26 cellular contexts compared by ENCODE assay signal in the genomic region with DNA sequence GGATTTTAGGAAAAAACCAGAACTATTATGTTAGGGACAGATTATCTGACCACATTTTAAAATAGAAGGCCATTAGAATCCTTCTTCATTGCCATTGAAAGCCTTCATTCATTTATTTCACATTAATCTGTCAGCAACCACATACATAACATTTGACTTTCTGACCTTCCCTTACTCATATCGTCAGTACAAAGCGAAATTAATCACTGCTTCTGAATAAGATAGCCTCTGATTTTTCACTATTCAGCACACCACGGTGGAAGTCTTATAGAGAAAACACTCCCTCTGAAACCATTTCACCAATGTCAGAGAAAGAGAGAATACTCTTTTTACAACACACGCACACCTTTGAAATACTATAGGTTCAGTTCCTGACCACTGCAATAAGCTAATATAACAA.
"Had no signal": no experiment of that assay in that cellular context is flagged by ENCODE, and none has a peak within 500 bp of the region (broad histone marks: within the 10 kb centered on the region; RNA-seq: fewer than 3 reads in every experiment).

No MANE protein-coding gene starts in this region.

- H3K27me3 ChIP-seq: body of pancreas, esophagus muscularis mucosa, heart left ventricle had no signal

- H3K27ac ChIP-seq: body of pancreas, esophagus muscularis mucosa, heart left ventricle had no signal

- H3K4me3 ChIP-seq: body of pancreas, esophagus muscularis mucosa, heart left ventricle had no signal

- H3K36me3 ChIP-seq: esophagus muscularis mucosa, heart left ventricle had no signal

- H3K4me1 ChIP-seq: body of pancreas, heart left ventricle had no signal

- H3K9me3 ChIP-seq: body of pancreas, esophagus muscularis mucosa had no signal

- DNase-seq: activated CD4-positive, alpha-beta memory T cell treated with anti-CD3 and anti-CD28 coated beads for 36 hours; activated CD4-positive, alpha-beta T cell treated with anti-CD3 and anti-CD28 coated beads for 36 hours; activated CD4-positive, alpha-beta T cell treated with anti-CD3 and anti-CD28 coated beads, Interleukin-2, amount 10 ng/mL, durations not matched to agents 24 days and 14 days; activated CD4-positive, CD25-positive, alpha-beta regulatory T cell; activated CD4-positive, CD25-positive, alpha-beta regulatory T cell treated with anti-CD3 and anti-CD28 coated beads, Interleukin-2, amount 50 U/mL, for 72 hours; activated CD8-positive, alpha-beta memory T cell treated with anti-CD3 and anti-CD28 coated beads, Interleukin-2, amount 10 ng/mL, durations not matched to agents 7 days and 5 days; activated CD8-positive, alpha-beta memory T cell treated with anti-CD3 and anti-CD28 coated beads, Interleukin-2, amount 50 U/mL, for 4 hours; activated CD8-positive, alpha-beta T cell treated with anti-CD3 and anti-CD28 coated beads, Interleukin-2, amount 10 ng/mL, durations not matched to agents 7 days and 5 days; activated effector memory CD4-positive, alpha-beta T cell treated with anti-CD3 and anti-CD28 coated beads, Interleukin-2, amount 50 U/mL, for 16 hours; activated naive CD4-positive, alpha-beta T cell; activated naive CD4-positive, alpha-beta T cell treated with anti-CD3 and anti-CD28 coated beads, Interleukin-2, amount 10 ng/mL, durations not matched to agents 7 days and 5 days; activated naive CD8-positive, alpha-beta T cell treated with anti-CD3 and anti-CD28 coated beads, Interleukin-2, amount 10 ng/mL, durations not matched to agents 7 days and 5 days; activated T-cell treated with anti-CD3 and anti-CD28 coated beads, Interleukin-2, amount 50 U/mL, for 1 hour; activated T-cell treated with anti-CD3 and anti-CD28 coated beads, Interleukin-2, amount 50 U/mL, for 48 hours; amniotic stem cell; anterior cingulate cortex; body of pancreas; caudate nucleus; cortex of kidney; dermis blood vessel endothelial cell; effector CD8-positive, alpha-beta T cell; endodermal cell; glutamatergic neuron; heart left ventricle; T-helper 2 cell had no signal
